1 cellular context compared by ENCODE assay signal in genomic region chr20:51511861-51512619, GRCh38.
TF ChIP-seq lines count a peak whose summit lies in the region.

No MANE protein-coding gene starts in this region.

TF ChIP-seq in HepG2, 621 proteins besides CTCF, POLR2A, EP300 and RAD21:
- no peak for TF ChIP-seq TBL1XR1 (IDR thresholded peaks at IDR 0.05; ENCODE audit: borderline replicate concordance, low read length, partially characterized antibody)
- TF ChIP-seq ZNF557 (CRISPR knock-in tag; IDR thresholded peaks at IDR 0.05) = no peak
- TF ChIP-seq NFIC (IDR thresholded peaks at IDR 0.05; ENCODE audit: low read length) = no peak
- peak; percentile 84; the same call in 1 of the 2 replicates for TF ChIP-seq ZMYM3 (CRISPR knock-in tag; IDR thresholded peaks at IDR 0.05)
